In the genomic region with DNA sequence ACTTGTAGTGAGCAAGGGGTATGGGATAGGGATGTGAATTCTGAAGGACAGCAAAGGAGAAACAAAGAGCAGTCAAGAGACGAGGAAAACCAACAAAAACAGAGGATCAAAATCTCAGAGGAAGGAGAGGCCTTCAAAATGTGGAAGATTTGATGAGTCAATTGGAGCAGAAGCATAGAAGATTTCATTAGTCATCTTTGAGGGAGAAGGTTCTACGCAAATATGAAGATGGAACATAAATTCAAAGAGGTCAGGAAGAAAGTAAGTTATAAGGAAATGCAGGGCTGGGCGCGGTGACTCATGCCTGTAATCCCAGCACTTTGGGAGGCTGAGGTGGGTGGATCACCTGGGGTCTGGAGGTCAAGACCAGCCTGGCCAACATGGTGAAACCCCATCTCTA, we compare ENCODE assay signal across 25 cellular contexts.
"Had no signal": no experiment of that assay in that cellular context is flagged by ENCODE, and none has a peak within 500 bp of the region (broad histone marks: within the 10 kb centered on the region; RNA-seq: fewer than 3 reads in every experiment).

No MANE protein-coding gene starts in this region.

- ATAC-seq: activated T-helper 17 cell treated with anti-CD3 and anti-CD28 coated beads, Interleukin-2, amount 50 U/mL, for 72 hours; T-helper 17 cell; WTC11 had no signal

- H3K27ac ChIP-seq: breast epithelium, KMS-11 had no signal

- DNase-seq: activated CD4-positive, alpha-beta memory T cell treated with anti-CD3 and anti-CD28 coated beads for 36 hours; activated CD4-positive, alpha-beta T cell treated with anti-CD3 and anti-CD28 coated beads for 48 hours; activated CD4-positive, CD25-positive, alpha-beta regulatory T cell treated with anti-CD3 and anti-CD28 coated beads, Interleukin-2, amount 50 U/mL, for 72 hours; activated CD8-positive, alpha-beta memory T cell treated with anti-CD3 and anti-CD28 coated beads for 24 hours; activated gamma-delta T cell; activated naive CD4-positive, alpha-beta T cell treated with anti-CD3 and anti-CD28 coated beads for 36 hours; activated T-cell treated with anti-CD3 and anti-CD28 coated beads for 4 hours; activated T-cell treated with anti-CD3 and anti-CD28 coated beads, Interleukin-2, amount 50 U/mL, for 48 hours; central memory CD4-positive, alpha-beta T cell; MG63; MV-4-11; NCI-H1105; NCI-H1436; NCI-H187; NCI-H2081; NCI-H510A treated with DMSO at 0.1 percent for 48 hours; NCI-H69; SIG-M5; T-helper 17 cell; T-helper 9 cell had no signal

- H3K4me1 ChIP-seq: breast epithelium had no signal

- H3K4me3 Mint-ChIP-seq: activated CD4-positive, alpha-beta memory T cell treated with anti-CD3 and anti-CD28 coated beads for 36 hours; activated naive CD4-positive, alpha-beta T cell treated with anti-CD3 and anti-CD28 coated beads for 36 hours; activated naive CD8-positive, alpha-beta T cell; activated T-helper 17 cell treated with anti-CD3 and anti-CD28 coated beads, Interleukin-2, amount 50 U/mL, for 72 hours; T-helper 17 cell; WTC11 had no signal

- H3K36me3 ChIP-seq: breast epithelium, MG63 had no signal

- H3K36me3 Mint-ChIP-seq: WTC11 had no signal

- H3K27me3 ChIP-seq: MG63 had no signal

- H3K27me3 Mint-ChIP-seq: activated CD4-positive, alpha-beta memory T cell treated with anti-CD3 and anti-CD28 coated beads for 36 hours; activated naive CD8-positive, alpha-beta T cell; activated T-helper 17 cell treated with anti-CD3 and anti-CD28 coated beads, Interleukin-2, amount 50 U/mL, for 72 hours; T-helper 17 cell had no signal

- H3K27ac Mint-ChIP-seq: activated CD4-positive, alpha-beta memory T cell treated with anti-CD3 and anti-CD28 coated beads for 36 hours; activated naive CD4-positive, alpha-beta T cell treated with anti-CD3 and anti-CD28 coated beads for 36 hours; activated naive CD8-positive, alpha-beta T cell; T-helper 17 cell; WTC11 had no signal

- H3K4me3 ChIP-seq: breast epithelium, MG63 had no signal

- H3K9me3 ChIP-seq: breast epithelium, MG63 had no signal

- H3K4me1 Mint-ChIP-seq: activated T-helper 17 cell treated with anti-CD3 and anti-CD28 coated beads, Interleukin-2, amount 50 U/mL, for 72 hours had no signal

- H3K9ac ChIP-seq: KMS-11 had no signal

- H3K4me2 ChIP-seq: KMS-11 had no signal

- H3K9me3 Mint-ChIP-seq: activated CD4-positive, alpha-beta memory T cell treated with anti-CD3 and anti-CD28 coated beads for 36 hours; activated naive CD4-positive, alpha-beta T cell treated with anti-CD3 and anti-CD28 coated beads for 36 hours; activated T-helper 17 cell treated with anti-CD3 and anti-CD28 coated beads, Interleukin-2, amount 50 U/mL, for 72 hours; WTC11 had no signal
